17 cellular contexts compared by ENCODE assay signal in genomic region chr10:131090761-131091661, GRCh38.
DNase-seq lines count a peak whose midpoint lies in the region; ATAC-seq, FAIRE-seq and TF ChIP-seq lines count a peak whose summit lies in the region.
"Had no signal": no experiment of that assay in that cellular context is flagged by ENCODE, and none has a peak within 500 bp of the region (broad histone marks: within the 10 kb centered on the region; RNA-seq: fewer than 3 reads in every experiment).

No MANE protein-coding gene starts in this region.

- DNase-seq in Daoy (ENCODE audit: low read depth) (peak; percentile 34), NCI-H1436 treated with DMSO at 0.1 percent for 48 hours (lab: John Stamatoyannopoulos, UW) (peak; percentile 61), NCI-H526 treated with DMSO at 0.1 percent for 48 hours (lab: John Stamatoyannopoulos, UW) (peak; percentile 11), pancreas (peak in 3 of 6 donors; percentile 19 to 67 (median 32)), glomerular visceral epithelial cell (ENCODE audit: extremely low spot score) (no peak), DMS53 (lab: John Stamatoyannopoulos, UW) (no peak)
- DNase-seq: activated CD4-positive, alpha-beta T cell treated with anti-CD3 and anti-CD28 coated beads for 1 hour; activated CD8-positive, alpha-beta memory T cell treated with anti-CD3 and anti-CD28 coated beads, Interleukin-2, amount 50 U/mL, for 4 hours; activated naive CD4-positive, alpha-beta T cell; dermis blood vessel endothelial cell; EL; heart right ventricle; NCI-H446; upper lobe of right lung had no signal

- no peak overlapping the region for H3K4me3 ChIP-seq in pancreas
- H3K4me3 ChIP-seq: heart right ventricle, K562, ovary, upper lobe of right lung had no signal

- H3K27me3 ChIP-seq in pancreas = no peaks in the 10 kb centered on the region
- H3K27me3 ChIP-seq: ovary had no signal

- no peak overlapping the region for H3K27ac ChIP-seq in pancreas
- H3K27ac ChIP-seq: heart right ventricle, ovary, upper lobe of right lung had no signal

- no peaks in the 10 kb centered on the region for H3K36me3 ChIP-seq in pancreas
- H3K36me3 ChIP-seq: heart right ventricle, ovary, upper lobe of right lung had no signal

- no peak for FAIRE-seq in pancreas (lab: Jason Lieb, UNC)
- FAIRE-seq: K562 had no signal

- WGBS in pancreas, 2 donors = 50 to 56% methylated on average over 17 of the region's 17 CpGs

- no peaks in the 10 kb centered on the region for H3K4me1 ChIP-seq in pancreas
- H3K4me1 ChIP-seq: upper lobe of right lung had no signal

- H3K9me3 ChIP-seq in pancreas = no peaks in the 10 kb centered on the region
- H3K9me3 ChIP-seq: heart right ventricle, ovary, upper lobe of right lung had no signal

- no peak for TF ChIP-seq CTCF in pancreas (IDR thresholded peaks at IDR 0.05)

- ATAC-seq in pancreas (peak; percentile 72 to 86 (median 83)), esophagus mucosa (no peak)
- ATAC-seq: heart right ventricle, K562, upper lobe of right lung had no signal

- intact Hi-C loops in pancreas (cut with DNase I) = no loop called here

Comparison
In these comparisons a context has a peak if more than half of its experiments do, and no peak if none do; other contexts are left out.
1. DNase-seq: peak in Daoy (single experiment), NCI-H1436 treated with DMSO at 0.1 percent for 48 hours (single experiment) and NCI-H526 treated with DMSO at 0.1 percent for 48 hours (single experiment); none in glomerular visceral epithelial cell (single experiment) and DMS53 (single experiment).